In the genomic region with DNA sequence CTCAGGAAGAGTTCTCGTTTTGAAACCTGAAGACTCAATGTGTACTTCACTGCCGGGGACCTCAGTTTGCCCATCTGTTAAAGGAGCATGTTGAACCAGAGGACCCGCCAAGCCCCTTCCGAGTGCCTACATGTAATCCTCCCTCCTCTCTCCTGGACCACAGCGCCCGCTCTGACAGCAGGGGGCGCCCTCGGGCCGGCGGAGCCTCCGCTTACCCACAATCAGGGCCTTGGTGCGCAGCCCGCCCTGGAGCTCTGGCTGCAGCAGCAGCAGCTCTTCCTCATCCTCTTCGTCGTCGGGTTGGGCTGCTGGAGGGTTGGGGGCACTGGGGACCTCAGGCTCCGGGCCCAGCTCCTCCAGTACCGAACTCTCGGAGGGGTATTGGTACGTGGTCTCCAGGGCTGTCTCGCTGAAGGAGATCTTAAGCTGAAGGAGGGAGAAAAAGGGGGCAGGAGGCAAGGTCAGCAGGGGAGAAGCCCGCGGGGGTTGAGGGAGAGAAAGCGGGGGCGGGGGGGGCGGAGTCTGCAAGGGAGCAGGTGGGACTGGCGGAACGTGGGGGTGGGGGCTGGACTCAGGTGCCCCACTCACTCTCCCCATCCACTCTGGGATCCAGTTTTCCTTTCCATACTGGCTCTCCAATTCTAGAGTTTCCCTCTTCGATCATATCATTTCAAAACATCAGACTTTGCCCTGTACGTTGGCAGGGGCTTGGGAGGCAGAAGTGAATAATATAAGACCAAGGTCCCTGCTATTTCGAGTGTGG, we compare ENCODE assay signal across 1 cellular context.
TF ChIP-seq lines count a peak whose summit lies in the region.

No MANE protein-coding gene starts in this region.

TF ChIP-seq in HCT116, 20 proteins besides CTCF, POLR2A, EP300 and RAD21:
- TF ChIP-seq ELF1 (IDR thresholded peaks at IDR 0.05; ENCODE audit: borderline replicate concordance, low read depth) (no peak), TCF7L2 (IDR thresholded peaks at IDR 0.05; ENCODE audit: borderline replicate concordance, extremely low read depth, insufficient read depth, insufficient read length) (no peak), YY1 (IDR thresholded peaks at IDR 0.05; ENCODE audit: extremely low read depth, insufficient replicate concordance, low read depth, low read length) (peak; percentile 61), EZH2 (IDR thresholded peaks at IDR 0.05) (no peak)
- TF ChIP-seq, protein P1, sequence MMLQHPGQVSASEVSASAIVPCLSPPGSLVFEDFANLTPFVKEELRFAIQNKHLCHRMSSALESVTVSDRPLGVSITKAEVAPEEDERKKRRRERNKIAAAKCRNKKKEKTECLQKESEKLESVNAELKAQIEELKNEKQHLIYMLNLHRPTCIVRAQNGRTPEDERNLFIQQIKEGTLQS (IDR thresholded peaks at IDR 0.05): no peak
TF ChIP-seq in HCT116: peak in this region for 1.
